10 cellular contexts compared by ENCODE assay signal in the genomic region with DNA sequence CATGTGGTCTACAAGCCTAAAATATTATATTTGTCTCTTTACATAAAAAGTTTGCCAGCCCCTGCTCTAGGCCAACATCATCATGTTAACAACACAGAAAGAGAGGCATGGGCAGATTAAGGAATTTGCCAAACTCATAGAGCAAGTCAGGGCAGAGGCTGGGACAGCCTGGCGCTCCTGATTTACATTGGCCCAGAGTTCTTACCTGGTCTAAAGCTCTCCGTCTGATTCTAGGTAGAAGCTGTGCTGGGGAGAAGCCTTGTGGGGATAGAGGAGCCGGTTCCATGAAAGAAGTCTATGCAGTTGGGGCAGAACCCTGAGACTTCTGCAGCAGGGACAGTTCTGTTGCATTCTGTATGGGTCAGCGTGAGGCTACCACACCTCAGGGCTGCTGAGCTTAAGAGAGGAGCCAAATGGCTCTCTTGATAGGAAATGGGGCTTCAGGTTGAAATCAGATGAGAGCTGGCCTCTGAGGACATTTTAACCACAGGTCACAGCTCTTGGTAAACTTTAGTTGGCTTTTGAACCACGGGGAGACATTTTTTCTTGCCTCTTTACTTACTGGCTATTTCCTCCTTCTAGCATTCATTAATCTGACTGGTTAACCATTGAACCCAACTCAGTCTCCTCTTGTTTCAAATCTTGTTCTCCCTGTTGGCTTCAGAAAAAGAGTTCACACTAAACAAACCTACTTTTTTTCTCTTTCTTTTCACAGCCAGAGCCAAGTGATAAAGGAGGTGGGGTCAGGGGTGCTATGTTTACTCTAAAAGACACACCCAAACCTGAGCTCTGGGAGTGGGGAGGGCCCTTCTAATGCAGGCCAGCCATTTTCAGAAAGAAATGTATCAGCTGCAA.
A peak's percentile ranks its signal among the peaks of the same experiment; 100 is the strongest.
DNase-seq lines count a peak whose midpoint lies in the region; ATAC-seq and TF ChIP-seq lines count a peak whose summit lies in the region.
"Had no signal": no experiment of that assay in that cellular context is flagged by ENCODE, and none has a peak within 500 bp of the region (broad histone marks: within the 10 kb centered on the region; RNA-seq: fewer than 3 reads in every experiment).

No MANE protein-coding gene starts in this region.

- H3F3A ChIP-seq in GM23338 (replicated peaks; ENCODE audit: low read depth): no peaks in the 10 kb centered on the region

- H3K9me3 ChIP-seq in OCI-LY7 (ENCODE audit: low read length) (no peaks in the 10 kb centered on the region), lower lobe of right lung (no peaks in the 10 kb centered on the region)

- peaks cover 19% of the 10 kb centered on the region; the same call in 2 of the 3 replicates for H3K4me1 Mint-ChIP-seq in GM23338
- H3K4me1 Mint-ChIP-seq: stimulated activated effector memory CD8-positive, alpha-beta T cell treated with anti-CD3 and anti-CD28 coated beads, Interleukin-12 subunit alpha, Interleukin-12 subunit beta, amount 100 ng/mL, for 72 hours had no signal

- in situ Hi-C loops in Caki2 (cut with HindIII; ENCODE audit: low pct_unique_long_range_greater_than_20kb, low sequenced_read_pairs): no loop called here

- H3K9me3 Mint-ChIP-seq in GM23338: no peaks in the 10 kb centered on the region; the same call in 2 of the 3 replicates
- H3K9me3 Mint-ChIP-seq: stimulated activated effector memory CD8-positive, alpha-beta T cell treated with anti-CD3 and anti-CD28 coated beads, Interleukin-12 subunit alpha, Interleukin-12 subunit beta, amount 100 ng/mL, for 72 hours had no signal

- H3K4me1 ChIP-seq in GM23338 (ENCODE audit: insufficient read depth) (peaks cover 6% of the 10 kb centered on the region; the same call in 1 of the 2 replicates), OCI-LY7 (ENCODE audit: insufficient read depth, low read length, poor library complexity, severe bottlenecking) (peaks cover 19% of the 10 kb centered on the region), lower lobe of right lung (peaks cover 10% of the 10 kb centered on the region)

- H3K79me2 ChIP-seq in GM23338 (replicated peaks; ENCODE audit: insufficient read depth) (no peaks in the 10 kb centered on the region), OCI-LY7 (ENCODE audit: insufficient read depth, low read depth, low read length) (no peaks in the 10 kb centered on the region)

- H3K27me3 ChIP-seq in GM23338 (ENCODE audit: insufficient read depth): no peaks in the 10 kb centered on the region
- no peaks in the 10 kb centered on the region for H3K27me3 ChIP-seq in lower lobe of right lung (ENCODE audit: low read depth)

- H3K9me2 ChIP-seq in GM23338 (ENCODE audit: insufficient read depth) (no peaks in the 10 kb centered on the region), OCI-LY7 (ENCODE audit: insufficient read depth, low read length) (no peaks in the 10 kb centered on the region)

- H3K27ac ChIP-seq in GM23338 (ENCODE audit: low read depth): no peak overlapping the region
- H3K27ac ChIP-seq in OCI-LY7 (ENCODE audit: low read depth, low read length, poor library complexity, severe bottlenecking): no peak overlapping the region
- peak overlapping the region; percentile 73 for H3K27ac ChIP-seq in lower lobe of right lung

- no peaks in the 10 kb centered on the region for H4K20me1 ChIP-seq in GM23338 (replicated peaks; ENCODE audit: insufficient read depth)
- H4K20me1 ChIP-seq in OCI-LY7 (ENCODE audit: insufficient read depth, low read length): no peaks in the 10 kb centered on the region

- no peak for ATAC-seq in GM23338
- peak; percentile 64 to 76 for ATAC-seq in lower lobe of right lung
- ATAC-seq: stimulated activated effector memory CD8-positive, alpha-beta T cell treated with anti-CD3 and anti-CD28 coated beads, Interleukin-12 subunit alpha, Interleukin-12 subunit beta, amount 100 ng/mL, for 72 hours had no signal

- CTCF ChIA-PET in OCI-LY7 (lab: Charles Lee; ENCODE audit: unreplicated experiment): no interaction called here

- H3K36me3 Mint-ChIP-seq in GM23338 (ENCODE audit: low read depth): no peaks in the 10 kb centered on the region
- H3K36me3 Mint-ChIP-seq: stimulated activated effector memory CD8-positive, alpha-beta T cell treated with anti-CD3 and anti-CD28 coated beads, Interleukin-12 subunit alpha, Interleukin-12 subunit beta, amount 100 ng/mL, for 72 hours had no signal

- peak overlapping the region; percentile 59 for H2AFZ ChIP-seq in GM23338
- H2AFZ ChIP-seq in OCI-LY7 (ENCODE audit: low read length): 0 out of 2 replicates have a peak overlapping the region, but pooled peaks have one; percentile 20

- DNase-seq in Caki2 (ENCODE audit: low read depth) (peak; percentile 95), GM23338 (ENCODE audit: low spot score) (no peak), OCI-LY7 (ENCODE audit: low spot score) (no peak), lower lobe of right lung (no peak), foreskin melanocyte (no peak), SW480 (ENCODE audit: low spot score) (no peak), GM20000 (ENCODE audit: low spot score) (no peak)
- DNase-seq in activated T-cell treated with anti-CD3 and anti-CD28 coated beads, Interleukin-2, amount 50 U/mL, for 48 hours: no peak
- DNase-seq: activated naive CD4-positive, alpha-beta T cell treated with anti-CD3 and anti-CD28 coated beads, Interleukin-2, amount 50 U/mL, for 16 hours had no signal

- intact Hi-C loops in OCI-LY7 (cut with micrococcal nuclease; ENCODE audit: unreplicated experiment) (no loop called here), lower lobe of right lung (cut with DNase I) (no loop called here)

- no peak overlapping the region for H3K27ac Mint-ChIP-seq in GM23338
- H3K27ac Mint-ChIP-seq: stimulated activated effector memory CD8-positive, alpha-beta T cell treated with anti-CD3 and anti-CD28 coated beads, Interleukin-12 subunit alpha, Interleukin-12 subunit beta, amount 100 ng/mL, for 72 hours had no signal

- H3K36me3 ChIP-seq in GM23338 (ENCODE audit: insufficient read depth) (no peaks in the 10 kb centered on the region), OCI-LY7 (ENCODE audit: insufficient read depth, low read length) (no peaks in the 10 kb centered on the region), lower lobe of right lung (no peaks in the 10 kb centered on the region)

- no TSS peak for BruUV-seq in OCI-LY7 (replicated peaks; lab: Mats Ljungman, UMichigan)

- no peak overlapping the region for H3K4me3 Mint-ChIP-seq in GM23338
- H3K4me3 Mint-ChIP-seq: stimulated activated effector memory CD8-positive, alpha-beta T cell treated with anti-CD3 and anti-CD28 coated beads, Interleukin-12 subunit alpha, Interleukin-12 subunit beta, amount 100 ng/mL, for 72 hours had no signal

- POLR2A ChIA-PET in OCI-LY7 (lab: Charles Lee): interaction anchor here (0.9 to 1.7 kb wide), 4 partner anchors 10 to 74 kb away, joined by 3 to 6 read pairs (median 4); no protein-coding TSS in a partner anchor

- no peak overlapping the region for H3K4me3 ChIP-seq in GM23338
- H3K4me3 ChIP-seq in OCI-LY7 (ENCODE audit: low read depth, low read length, poor library complexity, severe bottlenecking): no peak overlapping the region
- peak overlapping the region; percentile 20 for H3K4me3 ChIP-seq in lower lobe of right lung

- TF ChIP-seq CTCF in GM23338 (conservative IDR thresholded peaks at IDR 0.05; ENCODE audit: low read depth in 2 of 2): no peak
- no peak for TF ChIP-seq CTCF in OCI-LY7 (conservative IDR thresholded peaks at IDR 0.05; ENCODE audit: low read length)
- TF ChIP-seq CTCF in lower lobe of right lung (IDR thresholded peaks at IDR 0.05): no peak
- no peak for TF ChIP-seq CTCF in GM20000 (IDR thresholded peaks at IDR 0.05; ENCODE audit: extremely low read depth, missing control alignments)

- H3K4me2 ChIP-seq in GM23338: no peak overlapping the region
- H3K4me2 ChIP-seq in OCI-LY7 (ENCODE audit: low read length): no peak overlapping the region

- H3K27me3 Mint-ChIP-seq in GM23338 (ENCODE audit: insufficient read depth, low read depth, poor library complexity): peaks cover 16% of the 10 kb centered on the region
